Comparison of ENCODE assay signal across 3 cellular contexts in the genomic region with DNA sequence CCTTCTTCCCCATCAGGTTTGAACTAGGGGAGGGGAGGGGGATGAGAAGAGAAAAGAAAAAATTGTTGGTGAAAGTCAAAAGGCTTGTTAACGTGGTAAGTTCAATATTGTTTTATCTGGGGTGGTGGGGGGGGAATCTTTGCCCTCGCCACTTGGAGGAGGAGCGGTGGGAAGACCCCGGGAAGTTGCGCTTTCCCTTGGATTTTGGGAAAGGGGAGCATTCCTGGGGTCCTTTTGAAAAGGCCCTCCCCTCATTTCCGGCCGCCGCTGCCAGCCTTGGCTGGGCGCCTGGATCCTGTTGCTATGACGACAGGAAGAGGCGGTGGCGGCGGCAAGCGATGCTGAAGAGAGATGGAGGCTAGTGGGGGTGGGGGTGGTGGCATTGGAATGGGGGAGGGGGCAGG.
TF ChIP-seq lines count a peak whose summit lies in the region.

No MANE protein-coding gene starts in this region.

TF ChIP-seq in SK-N-SH, 30 proteins besides CTCF, POLR2A, EP300 and RAD21 (continued from another document):
- TF ChIP-seq NRF1 (IDR thresholded peaks at IDR 0.05; ENCODE audit: low read depth, low read length) (no peak), JUND (IDR thresholded peaks at IDR 0.05) (no peak), EZH2phosphoT487 (IDR thresholded peaks at IDR 0.05; ENCODE audit: borderline replicate concordance, low read depth) (no peak), MXI1 (IDR thresholded peaks at IDR 0.05; ENCODE audit: low read depth, low read length) (peak; percentile 22; the same call in 1 of the 2 replicates), NFIC (IDR thresholded peaks at IDR 0.05; ENCODE audit: borderline replicate concordance) (peak; percentile 74)

TF ChIP-seq in SK-N-SH treated with all-trans-retinoic acid at 6 μM for 48 hours, 23 proteins besides CTCF, POLR2A, EP300 and RAD21 (continued from another document):
- TF ChIP-seq TSHZ2 (CRISPR knock-in tag; IDR thresholded peaks at IDR 0.05), result no peak
- TF ChIP-seq ARNTL (CRISPR knock-in tag; IDR thresholded peaks at IDR 0.05; ENCODE audit: borderline replicate concordance, low read depth), result no peak
- TF ChIP-seq ESRRG (CRISPR knock-in tag; IDR thresholded peaks at IDR 0.05), result no peak
- TF ChIP-seq, protein P1, sequence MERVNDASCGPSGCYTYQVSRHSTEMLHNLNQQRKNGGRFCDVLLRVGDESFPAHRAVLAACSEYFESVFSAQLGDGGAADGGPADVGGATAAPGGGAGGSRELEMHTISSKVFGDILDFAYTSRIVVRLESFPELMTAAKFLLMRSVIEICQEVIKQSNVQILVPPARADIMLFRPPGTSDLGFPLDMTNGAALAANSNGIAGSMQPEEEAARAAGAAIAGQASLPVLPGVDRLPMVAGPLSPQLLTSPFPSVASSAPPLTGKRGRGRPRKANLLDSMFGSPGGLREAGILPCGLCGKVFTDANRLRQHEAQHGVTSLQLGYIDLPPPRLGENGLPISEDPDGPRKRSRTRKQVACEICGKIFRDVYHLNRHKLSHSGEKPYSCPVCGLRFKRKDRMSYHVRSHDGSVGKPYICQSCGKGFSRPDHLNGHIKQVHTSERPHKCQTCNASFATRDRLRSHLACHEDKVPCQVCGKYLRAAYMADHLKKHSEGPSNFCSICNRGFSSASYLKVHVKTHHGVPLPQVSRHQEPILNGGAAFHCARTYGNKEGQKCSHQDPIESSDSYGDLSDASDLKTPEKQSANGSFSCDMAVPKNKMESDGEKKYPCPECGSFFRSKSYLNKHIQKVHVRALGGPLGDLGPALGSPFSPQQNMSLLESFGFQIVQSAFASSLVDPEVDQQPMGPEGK (CRISPR knock-in tag; IDR thresholded peaks at IDR 0.05; ENCODE audit: borderline replicate concordance), result no peak
- no peak for TF ChIP-seq PPARA (CRISPR knock-in tag; IDR thresholded peaks at IDR 0.05; ENCODE audit: borderline replicate concordance)
- no peak for TF ChIP-seq TCF4 (CRISPR knock-in tag; IDR thresholded peaks at IDR 0.05; ENCODE audit: borderline replicate concordance)
- TF ChIP-seq ISL1 (CRISPR knock-in tag; IDR thresholded peaks at IDR 0.05), result no peak
- TF ChIP-seq RARB (CRISPR knock-in tag; IDR thresholded peaks at IDR 0.05), result no peak
- no peak for TF ChIP-seq ZFP3 (CRISPR knock-in tag; IDR thresholded peaks at IDR 0.05)

TF ChIP-seq in WTC11, 78 proteins besides CTCF, POLR2A, EP300 and RAD21 (continued from another document):
- TF ChIP-seq, protein P2, sequence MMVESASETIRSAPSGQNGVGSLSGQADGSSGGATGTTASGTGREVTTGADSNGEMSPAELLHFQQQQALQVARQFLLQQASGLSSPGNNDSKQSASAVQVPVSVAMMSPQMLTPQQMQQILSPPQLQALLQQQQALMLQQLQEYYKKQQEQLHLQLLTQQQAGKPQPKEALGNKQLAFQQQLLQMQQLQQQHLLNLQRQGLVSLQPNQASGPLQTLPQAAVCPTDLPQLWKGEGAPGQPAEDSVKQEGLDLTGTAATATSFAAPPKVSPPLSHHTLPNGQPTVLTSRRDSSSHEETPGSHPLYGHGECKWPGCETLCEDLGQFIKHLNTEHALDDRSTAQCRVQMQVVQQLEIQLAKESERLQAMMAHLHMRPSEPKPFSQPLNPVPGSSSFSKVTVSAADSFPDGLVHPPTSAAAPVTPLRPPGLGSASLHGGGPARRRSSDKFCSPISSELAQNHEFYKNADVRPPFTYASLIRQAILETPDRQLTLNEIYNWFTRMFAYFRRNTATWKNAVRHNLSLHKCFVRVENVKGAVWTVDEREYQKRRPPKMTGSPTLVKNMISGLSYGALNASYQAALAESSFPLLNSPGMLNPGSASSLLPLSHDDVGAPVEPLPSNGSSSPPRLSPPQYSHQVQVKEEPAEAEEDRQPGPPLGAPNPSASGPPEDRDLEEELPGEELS (CRISPR knock-in tag; IDR thresholded peaks at IDR 0.05), result no peak
- no peak for TF ChIP-seq CBFB (CRISPR knock-in tag; IDR thresholded peaks at IDR 0.05; ENCODE audit: low read depth)
- TF ChIP-seq, protein P3, sequence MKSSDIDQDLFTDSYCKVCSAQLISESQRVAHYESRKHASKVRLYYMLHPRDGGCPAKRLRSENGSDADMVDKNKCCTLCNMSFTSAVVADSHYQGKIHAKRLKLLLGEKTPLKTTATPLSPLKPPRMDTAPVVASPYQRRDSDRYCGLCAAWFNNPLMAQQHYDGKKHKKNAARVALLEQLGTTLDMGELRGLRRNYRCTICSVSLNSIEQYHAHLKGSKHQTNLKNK (CRISPR knock-in tag; IDR thresholded peaks at IDR 0.05), result no peak
- no peak for TF ChIP-seq NFE2L1 (CRISPR knock-in tag; IDR thresholded peaks at IDR 0.05)
- TF ChIP-seq, protein P4, sequence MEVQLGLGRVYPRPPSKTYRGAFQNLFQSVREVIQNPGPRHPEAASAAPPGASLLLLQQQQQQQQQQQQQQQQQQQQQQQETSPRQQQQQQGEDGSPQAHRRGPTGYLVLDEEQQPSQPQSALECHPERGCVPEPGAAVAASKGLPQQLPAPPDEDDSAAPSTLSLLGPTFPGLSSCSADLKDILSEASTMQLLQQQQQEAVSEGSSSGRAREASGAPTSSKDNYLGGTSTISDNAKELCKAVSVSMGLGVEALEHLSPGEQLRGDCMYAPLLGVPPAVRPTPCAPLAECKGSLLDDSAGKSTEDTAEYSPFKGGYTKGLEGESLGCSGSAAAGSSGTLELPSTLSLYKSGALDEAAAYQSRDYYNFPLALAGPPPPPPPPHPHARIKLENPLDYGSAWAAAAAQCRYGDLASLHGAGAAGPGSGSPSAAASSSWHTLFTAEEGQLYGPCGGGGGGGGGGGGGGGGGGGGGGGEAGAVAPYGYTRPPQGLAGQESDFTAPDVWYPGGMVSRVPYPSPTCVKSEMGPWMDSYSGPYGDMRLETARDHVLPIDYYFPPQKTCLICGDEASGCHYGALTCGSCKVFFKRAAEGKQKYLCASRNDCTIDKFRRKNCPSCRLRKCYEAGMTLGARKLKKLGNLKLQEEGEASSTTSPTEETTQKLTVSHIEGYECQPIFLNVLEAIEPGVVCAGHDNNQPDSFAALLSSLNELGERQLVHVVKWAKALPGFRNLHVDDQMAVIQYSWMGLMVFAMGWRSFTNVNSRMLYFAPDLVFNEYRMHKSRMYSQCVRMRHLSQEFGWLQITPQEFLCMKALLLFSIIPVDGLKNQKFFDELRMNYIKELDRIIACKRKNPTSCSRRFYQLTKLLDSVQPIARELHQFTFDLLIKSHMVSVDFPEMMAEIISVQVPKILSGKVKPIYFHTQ (CRISPR knock-in tag; IDR thresholded peaks at IDR 0.05), result no peak
- no peak for TF ChIP-seq ESRRA (CRISPR knock-in tag; IDR thresholded peaks at IDR 0.05; ENCODE audit: borderline replicate concordance)
- TF ChIP-seq OVOL2 (CRISPR knock-in tag; IDR thresholded peaks at IDR 0.05; ENCODE audit: borderline replicate concordance), result no peak
- no peak for TF ChIP-seq ERG (CRISPR knock-in tag; IDR thresholded peaks at IDR 0.05)
- TF ChIP-seq ZNF219 (CRISPR knock-in tag; IDR thresholded peaks at IDR 0.05; ENCODE audit: borderline replicate concordance), result no peak
- no peak for TF ChIP-seq ATF1 (CRISPR knock-in tag; IDR thresholded peaks at IDR 0.05)
- no peak for TF ChIP-seq ZNF423 (CRISPR knock-in tag; IDR thresholded peaks at IDR 0.05)
- TF ChIP-seq, protein P5, sequence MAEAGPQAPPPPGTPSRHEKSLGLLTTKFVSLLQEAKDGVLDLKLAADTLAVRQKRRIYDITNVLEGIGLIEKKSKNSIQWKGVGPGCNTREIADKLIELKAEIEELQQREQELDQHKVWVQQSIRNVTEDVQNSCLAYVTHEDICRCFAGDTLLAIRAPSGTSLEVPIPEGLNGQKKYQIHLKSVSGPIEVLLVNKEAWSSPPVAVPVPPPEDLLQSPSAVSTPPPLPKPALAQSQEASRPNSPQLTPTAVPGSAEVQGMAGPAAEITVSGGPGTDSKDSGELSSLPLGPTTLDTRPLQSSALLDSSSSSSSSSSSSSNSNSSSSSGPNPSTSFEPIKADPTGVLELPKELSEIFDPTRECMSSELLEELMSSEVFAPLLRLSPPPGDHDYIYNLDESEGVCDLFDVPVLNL (CRISPR knock-in tag; IDR thresholded peaks at IDR 0.05; ENCODE audit: borderline replicate concordance, low read depth), result no peak
- no peak for TF ChIP-seq PRDM15 (CRISPR knock-in tag; IDR thresholded peaks at IDR 0.05)
- TF ChIP-seq ZNF263 (CRISPR knock-in tag; IDR thresholded peaks at IDR 0.05; ENCODE audit: low read depth), result no peak
- TF ChIP-seq ZNF317 (CRISPR knock-in tag; IDR thresholded peaks at IDR 0.05; ENCODE audit: borderline replicate concordance, low read depth), result no peak
